8 cellular contexts compared by ENCODE assay signal in genomic region chr17:50425682-50426471, GRCh38. TPM values are rescaled to one million over a fixed set of nuclear protein-coding genes. Genes with fewer than 3 reads are reported as not detected.
DNase-seq lines count a peak whose midpoint lies in the region; ATAC-seq, FAIRE-seq and TF ChIP-seq lines count a peak whose summit lies in the region.

Gene ACSF2 (plus strand): TSS chr17:50426218. CDS start chr17:50426262, 44 bp downstream.

- TF ChIP-seq CTCF in 22Rv1 (IDR thresholded peaks at IDR 0.05) (no peak), gastrocnemius medialis (IDR thresholded peaks at IDR 0.05 in 4 of 5, conservative IDR thresholded peaks at IDR 0.05 in 1 of 5) (no peak)

- H3K27ac ChIP-seq in 22Rv1 (peak within 1 kb of the TSS; percentile 42; the same call in 1 of the 2 replicates), gastrocnemius medialis (peak within 1 kb of the TSS; percentile 93 to 96 (median 94))

- H3K36me3 ChIP-seq in gastrocnemius medialis: no peaks in the 10 kb centered on the region

- DNase-seq in HTR-8/SVneo (ENCODE audit: insufficient read length, low spot score) (peak; percentile 88), amniotic stem cell (lab: John Stamatoyannopoulos, UW) (peak; percentile 16), hepatic stellate cell (ENCODE audit: low spot score) (peak; percentile 82), gastrocnemius medialis (peak; percentile 69 to 77)

- H3K4me3 ChIP-seq in gastrocnemius medialis: peak within 1 kb of the TSS; percentile 68 to 94 (median 86)

- H3K9me3 ChIP-seq in gastrocnemius medialis: no peaks in the 10 kb centered on the region

- ATAC-seq in gastrocnemius medialis (peak; percentile 48 to 55), HG03135 (IDR thresholded peaks at IDR 0.05; ENCODE audit: unreplicated experiment) (no peak)

- peak; percentile 64 for FAIRE-seq in HTR-8/SVneo (lab: Jason Lieb, UNC)

- intact Hi-C loops in T-helper 2 cell treated with Interferon-gamma antibody and Interleukin-4, amounts not matched to agents 100 ng/mL and 5 ng/mL, for 36 hours (cut with micrococcal nuclease): loop anchor here (2.0 kb wide), 1 partner anchor 53 kb away; the partner anchor contains the start of gene RSAD1
- intact Hi-C loops in gastrocnemius medialis (cut with DNase I; ENCODE audit: low total_unique reads): loop anchor here (2.0 to 10.0 kb wide), 4 partner anchors 53 to 519 kb away; partner anchors contain the start of genes PDK2 and RSAD1

- H3K27me3 ChIP-seq in gastrocnemius medialis: no peaks in the 10 kb centered on the region

- peak; percentile 62 for TF ChIP-seq POLR2A in GM18526 (IDR thresholded peaks at IDR 0.05; ENCODE audit: extremely low read depth, insufficient read length)
- TF ChIP-seq POLR2A in gastrocnemius medialis (IDR thresholded peaks at IDR 0.05): peak; percentile 81 to 88

- peaks cover 40 to 50% of the 10 kb centered on the region in 2 donors for H3K4me1 ChIP-seq in gastrocnemius medialis

- in situ Hi-C loops in gastrocnemius medialis (cut with MboI; ENCODE audit: low sequenced_read_pairs in 4 of 4): loop anchor here in 1 of 4 donors (10.0 kb wide), 1 partner anchor 49 kb away; the partner anchor contains the start of gene RSAD1

RNA-seq across cellular contexts. Expression of gene ACSF2, which starts in this region (rescaled TPM):
- 27.3 and 29.5 TPM in 2 replicates for total RNA-seq in T-helper 2 cell treated with Interferon-gamma antibody and Interleukin-4, amounts not matched to agents 100 ng/mL and 5 ng/mL, for 36 hours
- 10 to 100 TPM in 3 of 4 donors, 1 to 10 TPM in 1; 8.7 to 61.4 (median 34.2) TPM for total RNA-seq in gastrocnemius medialis

Comparison
In these comparisons a context has a peak if more than half of its experiments do, and no peak if none do; other contexts are left out.
1. DNase-seq: peak in every context shown above with its lines; median percentile 88 in HTR-8/SVneo; 82 in hepatic stellate cell; 73 in gastrocnemius medialis; 16 in amniotic stem cell.